ENCODE assay signal across 2 cellular contexts in the genomic region with DNA sequence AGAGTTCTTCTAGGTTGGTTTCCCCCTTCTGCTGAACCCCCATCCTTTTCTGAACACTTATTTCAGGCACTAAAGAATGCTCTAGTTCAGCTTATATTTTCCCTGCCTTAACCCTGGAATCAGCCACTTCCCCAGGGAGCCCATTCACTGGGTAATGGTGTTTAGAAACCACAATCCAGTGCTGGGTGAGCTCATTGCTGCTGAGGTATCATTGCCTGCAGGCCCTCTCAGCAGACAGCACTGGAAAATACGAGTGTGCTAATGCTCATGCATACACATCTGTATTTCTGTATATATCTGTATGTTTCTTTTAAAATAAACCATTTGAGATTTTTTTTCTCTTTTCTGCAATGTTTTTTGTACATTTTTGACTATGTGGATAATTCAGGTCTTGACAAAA.
TF ChIP-seq lines count a peak whose summit lies in the region.

No MANE protein-coding gene starts in this region.

TF ChIP-seq in HCT116, 20 proteins besides CTCF, POLR2A, EP300 and RAD21:
- TF ChIP-seq SP1 (IDR thresholded peaks at IDR 0.05; ENCODE audit: low read depth): no peak
- no peak for TF ChIP-seq CBX3 (IDR thresholded peaks at IDR 0.05; ENCODE audit: low read depth)

TF ChIP-seq in K562, 482 proteins besides CTCF, POLR2A, EP300 and RAD21:
- no peak for TF ChIP-seq TAF7 (tag; IDR thresholded peaks at IDR 0.05)
- TF ChIP-seq SMAD4 (CRISPR knock-in tag; conservative IDR thresholded peaks at IDR 0.05): no peak
